ENCODE assay signal across 8 cellular contexts in genomic region chr11:57131080-57131790, GRCh38. TPM values are rescaled to one million over a fixed set of nuclear protein-coding genes. Genes with fewer than 3 reads are reported as not detected.
DNase-seq lines count a peak whose midpoint lies in the region; ATAC-seq and TF ChIP-seq lines count a peak whose summit lies in the region.

No MANE protein-coding gene starts in this region.

- intact Hi-C loops in esophagus squamous epithelium (cut with DNase I) = loop anchor here (5.0 kb wide), 1 partner anchor 116 kb away; no protein-coding TSS in a partner anchor

- 69 to 70% methylated on average over 8 of the region's 8 CpGs for WGBS in esophagus squamous epithelium, 2 donors

- TF ChIP-seq POLR2A in esophagus squamous epithelium (IDR thresholded peaks at IDR 0.05) = no peak

- no peak overlapping the region for H3K9ac ChIP-seq in parathyroid adenoma

- H3K36me3 ChIP-seq in GM06990 (ENCODE audit: control insufficient read depth, insufficient read depth, low read length) = no peaks in the 10 kb centered on the region
- no peaks in the 10 kb centered on the region for H3K36me3 ChIP-seq in esophagus squamous epithelium
- no peaks in the 10 kb centered on the region for H3K36me3 ChIP-seq in parathyroid adenoma (ENCODE audit: control insufficient read depth, insufficient read depth, low read length)

- no peak overlapping the region for H3K4me2 ChIP-seq in parathyroid adenoma (ENCODE audit: low read length)

- TF ChIP-seq CTCF in GM06990 (IDR thresholded peaks at IDR 0.05; ENCODE audit: insufficient read depth, low read length, poor library complexity, severe bottlenecking) = peak; percentile 46
- peak in 5 of 6 experiments; percentile 43 to 80 (median 63) for TF ChIP-seq CTCF in esophagus squamous epithelium (IDR thresholded peaks at IDR 0.05)
- TF ChIP-seq CTCF in parathyroid adenoma (IDR thresholded peaks at IDR 0.05) = peak; percentile 77

- no peaks in the 10 kb centered on the region for H3K4me1 Mint-ChIP-seq in activated CD8-positive, alpha-beta memory T cell treated with anti-CD3 and anti-CD28 coated beads, Interleukin-2, amount 10 ng/mL, durations not matched to agents 7 days and 5 days

- H3K4me3 Mint-ChIP-seq in activated CD8-positive, alpha-beta memory T cell treated with anti-CD3 and anti-CD28 coated beads, Interleukin-2, amount 10 ng/mL, durations not matched to agents 7 days and 5 days = no peak overlapping the region

- CTCF ChIA-PET in activated CD8-positive, alpha-beta memory T cell treated with anti-CD3 and anti-CD28 coated beads, Interleukin-2, amount 10 ng/mL, durations not matched to agents 7 days and 5 days (lab: Charles Lee) = no interaction called here

- no peaks in the 10 kb centered on the region for H3K4me1 ChIP-seq in esophagus squamous epithelium
- H3K4me1 ChIP-seq in parathyroid adenoma = no peaks in the 10 kb centered on the region

- H3K9me3 Mint-ChIP-seq in activated CD8-positive, alpha-beta memory T cell treated with anti-CD3 and anti-CD28 coated beads, Interleukin-2, amount 10 ng/mL, durations not matched to agents 7 days and 5 days (ENCODE audit: low read depth) = no peaks in the 10 kb centered on the region

- no peaks in the 10 kb centered on the region for H3K36me3 Mint-ChIP-seq in activated CD8-positive, alpha-beta memory T cell treated with anti-CD3 and anti-CD28 coated beads, Interleukin-2, amount 10 ng/mL, durations not matched to agents 7 days and 5 days

- H3K27ac ChIP-seq in esophagus squamous epithelium (no peak overlapping the region), parathyroid adenoma (no peak overlapping the region)

- DNase-seq in GM06990 (ENCODE audit: extremely low read depth, insufficient read length) (no peak), NCI-H748 (lab: John Stamatoyannopoulos, UW; ENCODE audit: unreplicated experiment) (peak; percentile 64), esophagus squamous epithelium (lab: John Stamatoyannopoulos, UW) (no peak), NCI-H187 treated with DMSO at 0.1 percent for 48 hours (lab: John Stamatoyannopoulos, UW) (no peak), KG1 (lab: John Stamatoyannopoulos, UW) (no peak)
- no peak for DNase-seq in activated CD8-positive, alpha-beta memory T cell treated with anti-CD3 and anti-CD28 coated beads, Interleukin-2, amount 10 ng/mL, durations not matched to agents 7 days and 5 days
- no peak for DNase-seq in activated naive CD4-positive, alpha-beta T cell treated with anti-CD3 and anti-CD28 coated beads, Interleukin-2, amount 50 U/mL, for 16 hours

- H3K79me2 ChIP-seq in parathyroid adenoma = no peaks in the 10 kb centered on the region

- H3K27ac Mint-ChIP-seq in activated CD8-positive, alpha-beta memory T cell treated with anti-CD3 and anti-CD28 coated beads, Interleukin-2, amount 10 ng/mL, durations not matched to agents 7 days and 5 days = no peak overlapping the region

- H3K27me3 ChIP-seq in GM06990 (replicated peaks; ENCODE audit: control insufficient read depth, insufficient read depth, low read length) = no peaks in the 10 kb centered on the region; the same call in none of the 2 replicates
- peaks cover 0 to 13% (median 0%) of the 10 kb centered on the region in 4 donors for H3K27me3 ChIP-seq in esophagus squamous epithelium
- no peaks in the 10 kb centered on the region for H3K27me3 ChIP-seq in parathyroid adenoma (ENCODE audit: control insufficient read depth, insufficient read depth, low read length)

- H3K27me3 Mint-ChIP-seq in activated CD8-positive, alpha-beta memory T cell treated with anti-CD3 and anti-CD28 coated beads, Interleukin-2, amount 10 ng/mL, durations not matched to agents 7 days and 5 days = peaks cover 6% of the 10 kb centered on the region

- no peaks in the 10 kb centered on the region for H3K9me3 ChIP-seq in esophagus squamous epithelium
- H3K9me3 ChIP-seq in parathyroid adenoma (ENCODE audit: control insufficient read depth, low read length) = no peaks in the 10 kb centered on the region

- ATAC-seq in activated CD8-positive, alpha-beta memory T cell treated with anti-CD3 and anti-CD28 coated beads, Interleukin-2, amount 10 ng/mL, durations not matched to agents 7 days and 5 days = no peak

- H2AFZ ChIP-seq in parathyroid adenoma = no peak overlapping the region

- H3K4me3 ChIP-seq in GM06990 (replicated peaks; ENCODE audit: low read depth, low read length) (no peak overlapping the region), esophagus squamous epithelium (no peak overlapping the region), parathyroid adenoma (ENCODE audit: low read depth, low read length) (no peak overlapping the region)

RNA-seq across cellular contexts. Expression of gene LRRC55, which starts 50.5 kb away (rescaled TPM):
- under 1 TPM in 2 of 4 donors, not detected in 2; 0.09 to 0.32 TPM for total RNA-seq in esophagus squamous epithelium
- not detected for total RNA-seq in activated CD8-positive, alpha-beta memory T cell treated with anti-CD3 and anti-CD28 coated beads, Interleukin-2, amount 10 ng/mL, durations not matched to agents 7 days and 5 days
